Comparison of ENCODE assay signal across 19 cellular contexts in genomic region chr20:33178726-33179125, GRCh38. TPM values are rescaled to one million over a fixed set of nuclear protein-coding genes. Genes with fewer than 3 reads are reported as not detected.
DNase-seq lines count a peak whose midpoint lies in the region; ATAC-seq and TF ChIP-seq lines count a peak whose summit lies in the region.
"Had no signal": no experiment of that assay in that cellular context is flagged by ENCODE, and none has a peak within 500 bp of the region (broad histone marks: within the 10 kb centered on the region; RNA-seq: fewer than 3 reads in every experiment).

No MANE protein-coding gene starts in this region.

- TF ChIP-seq EP300 in stomach (IDR thresholded peaks at IDR 0.05) = no peak

- H3K27ac ChIP-seq in stomach = no peak overlapping the region
- H3K27ac ChIP-seq: BLaER1 treated with 17β-estradiol and CSF1 and Interleukin-3, amounts not matched to agents 10 nM and 100 nM; neutrophil; uterus had no signal

- no peaks in the 10 kb centered on the region for H3K36me3 ChIP-seq in stomach
- H3K36me3 ChIP-seq: BLaER1 treated with 17β-estradiol and CSF1 and Interleukin-3, amounts not matched to agents 10 nM and 100 nM; neutrophil; uterus had no signal

- intact Hi-C loops in stomach (cut with DNase I; ENCODE audit: low total_unique reads) = no loop called here

- DNase-seq in NCI-H226 = peak; percentile 41
- DNase-seq in iPS-NIHi7 (ENCODE audit: extremely low spot score) = peak; percentile 35
- peak; percentile 59 for DNase-seq in stomach
- DNase-seq in D341Med (ENCODE audit: low spot score) = no peak
- DNase-seq in stimulated activated CD4-positive, alpha-beta T cell treated with anti-CD3 and anti-CD28 coated beads, Interleukin-12 subunit alpha, Interleukin-12 subunit beta, amount 100 ng/mL, for 4 hours = no peak
- DNase-seq: activated CD4-positive, alpha-beta memory T cell treated with anti-CD3 and anti-CD28 coated beads, Interleukin-2, amount 10 ng/mL, durations not matched to agents 7 days and 5 days; central memory CD4-positive, alpha-beta T cell; mesenchymal stem cell; MM.1S; NCI-H187; stimulated activated naive B cell treated with anti-CD40 and anti-IgM and Interleukin-4, amounts not matched to agents 10 μg/mL and 1 μg/mL and 100 μg/mL, for 72 hours; uterus had no signal

- H3K27me3 ChIP-seq in stomach = no peaks in the 10 kb centered on the region
- H3K27me3 ChIP-seq: BLaER1 treated with 17β-estradiol and CSF1 and Interleukin-3, amounts not matched to agents 10 nM and 100 nM; uterus had no signal

- TF ChIP-seq POLR2A in stomach (IDR thresholded peaks at IDR 0.05) = no peak

- H3K4me3 ChIP-seq in stomach = no peak overlapping the region
- H3K4me3 ChIP-seq: BLaER1 treated with 17β-estradiol and CSF1 and Interleukin-3, amounts not matched to agents 10 nM and 100 nM; uterus had no signal

- H3K4me1 ChIP-seq in stomach = peaks cover 0 to 5% (median 2%) of the 10 kb centered on the region in 4 donors
- H3K4me1 ChIP-seq: BLaER1 treated with 17β-estradiol and CSF1 and Interleukin-3, amounts not matched to agents 10 nM and 100 nM; uterus had no signal

- peaks cover 0 to 7% (median 0%) of the 10 kb centered on the region in 4 donors for H3K9me3 ChIP-seq in stomach
- H3K9me3 ChIP-seq: neutrophil, uterus had no signal

- ATAC-seq in HG02938 (IDR thresholded peaks at IDR 0.05; ENCODE audit: unreplicated experiment) = no peak
- ATAC-seq: Panc1; stimulated activated naive B cell treated with anti-CD40 and anti-IgM and Interleukin-4, amounts not matched to agents 10 μg/mL and 1 μg/mL and 100 μg/mL, for 72 hours had no signal

- TF ChIP-seq CTCF in stomach (IDR thresholded peaks at IDR 0.05) = no peak

- 32 to 58% (median 47%) methylated on average over 6 of the region's 6 CpGs for WGBS in stomach, 5 donors

RNA-seq across cellular contexts. Expression of gene BPIFA2, which starts 10.8 kb away (rescaled TPM):
- not detected for total RNA-seq in stomach
- polyA plus RNA-seq in stomach = not detected
- total RNA-seq: activated CD4-positive, alpha-beta memory T cell treated with anti-CD3 and anti-CD28 coated beads, Interleukin-2, amount 10 ng/mL, durations not matched to agents 7 days and 5 days; activated T-helper 1 cell treated with anti-CD3 and anti-CD28 coated beads, Interleukin-12 subunit alpha, Interleukin-12 subunit beta, Interleukin-2, Interleukin-4 antibody, amounts not matched to agents 30 ng/mL and 10 ng/mL and 1 ng/mL, durations not matched to agents 14 hours and 24 hours and 36 hours; fibroblast of villous mesenchyme; uterus had no signal
- polyA plus RNA-seq: adipose tissue had no signal

RNA-seq across cellular contexts. Expression of gene BPIFA3, which starts 38.4 kb away (rescaled TPM):
- not detected for total RNA-seq in stomach
- polyA plus RNA-seq in stomach = not detected
- total RNA-seq: activated CD4-positive, alpha-beta memory T cell treated with anti-CD3 and anti-CD28 coated beads, Interleukin-2, amount 10 ng/mL, durations not matched to agents 7 days and 5 days; activated T-helper 1 cell treated with anti-CD3 and anti-CD28 coated beads, Interleukin-12 subunit alpha, Interleukin-12 subunit beta, Interleukin-2, Interleukin-4 antibody, amounts not matched to agents 30 ng/mL and 10 ng/mL and 1 ng/mL, durations not matched to agents 14 hours and 24 hours and 36 hours; fibroblast of villous mesenchyme; uterus had no signal
- polyA plus RNA-seq: adipose tissue had no signal

RNA-seq across cellular contexts. Expression of gene BPIFA1, which starts 57.1 kb away (rescaled TPM):
- total RNA-seq in stomach = under 1 TPM in 1 of 5 donors, not detected in 4; 0.72 TPM
- not detected for polyA plus RNA-seq in stomach
- total RNA-seq: activated CD4-positive, alpha-beta memory T cell treated with anti-CD3 and anti-CD28 coated beads, Interleukin-2, amount 10 ng/mL, durations not matched to agents 7 days and 5 days; activated T-helper 1 cell treated with anti-CD3 and anti-CD28 coated beads, Interleukin-12 subunit alpha, Interleukin-12 subunit beta, Interleukin-2, Interleukin-4 antibody, amounts not matched to agents 30 ng/mL and 10 ng/mL and 1 ng/mL, durations not matched to agents 14 hours and 24 hours and 36 hours; fibroblast of villous mesenchyme; uterus had no signal
- polyA plus RNA-seq: adipose tissue had no signal

Comparison
In these comparisons a context has a peak if more than half of its experiments do, and no peak if none do; other contexts are left out.
1. DNase-seq: peak in NCI-H226 (single experiment), iPS-NIHi7 (single experiment) and stomach (single experiment); none in D341Med (single experiment) and stimulated activated CD4-positive, alpha-beta T cell treated with anti-CD3 and anti-CD28 coated beads, Interleukin-12 subunit alpha, Interleukin-12 subunit beta, amount 100 ng/mL, for 4 hours (single experiment).